ENCODE assay signal across 1 cellular context in the genomic region with DNA sequence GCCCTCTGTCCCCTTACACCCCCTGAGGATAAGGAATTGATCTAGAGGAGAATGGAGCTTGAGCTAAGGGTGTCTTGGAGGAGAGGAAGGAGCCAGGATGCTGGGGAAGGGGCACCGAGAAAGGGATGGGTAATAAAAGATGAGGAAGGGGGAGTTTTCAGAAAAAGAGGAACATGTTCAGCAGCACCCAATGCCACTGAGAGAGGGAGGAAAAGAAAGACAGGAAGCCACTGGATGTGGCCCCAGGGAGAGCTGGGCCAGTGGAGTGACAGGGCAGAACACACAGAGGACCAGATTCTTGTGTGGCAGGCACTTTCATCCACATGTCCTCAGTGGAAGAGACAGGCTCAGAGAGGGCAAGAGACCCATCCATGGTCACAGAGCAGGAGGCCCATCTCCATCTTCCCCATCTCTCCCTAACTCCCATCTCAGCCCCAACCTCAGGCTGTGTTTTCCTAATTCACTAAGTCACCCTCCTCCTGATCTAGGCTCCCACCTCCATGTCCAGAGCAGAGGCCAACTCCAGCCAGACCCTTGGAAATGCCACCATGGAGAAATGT.
TF ChIP-seq lines count a peak whose summit lies in the region.

No MANE protein-coding gene starts in this region.

TF ChIP-seq in K562, 482 proteins besides CTCF, POLR2A, EP300 and RAD21:
- TF ChIP-seq ZFP36 (IDR thresholded peaks at IDR 0.05; ENCODE audit: low read depth, low read length, partially characterized antibody) (peak; percentile 34), TFAM (CRISPR knock-in tag; conservative IDR thresholded peaks at IDR 0.05) (no peak)
